In genomic region chr18:36301884-36302283, GRCh38 we compare ENCODE assay signal across 23 cellular contexts. TPM values are rescaled to one million over a fixed set of nuclear protein-coding genes. Genes with fewer than 3 reads are reported as not detected.
"Had no signal": no experiment of that assay in that cellular context is flagged by ENCODE, and none has a peak within 500 bp of the region (broad histone marks: within the 10 kb centered on the region; RNA-seq: fewer than 3 reads in every experiment).

No MANE protein-coding gene starts in this region.

- FAIRE-seq: urothelium cell line had no signal

- H3K9me3 ChIP-seq: stomach, suprapubic skin, tibial nerve had no signal

- H3K36me3 ChIP-seq: brain microvascular endothelial cell, stomach, suprapubic skin, tibial nerve had no signal

- ATAC-seq: activated CD8-positive, alpha-beta T cell treated with anti-CD3 and anti-CD28 coated beads, Interleukin-2, amount 10 ng/mL, durations not matched to agents 7 days and 5 days; left ventricle myocardium superior; natural killer cell; stimulated activated memory B cell treated with anti-CD40 and anti-IgM and Interleukin-4, amounts not matched to agents 10 μg/mL and 1 μg/mL and 100 μg/mL, for 72 hours had no signal

- H3K27me3 ChIP-seq: brain microvascular endothelial cell had no signal

- H3K4me3 ChIP-seq: stomach, suprapubic skin, tibial nerve had no signal

- H3K27ac ChIP-seq: brain microvascular endothelial cell, stomach, suprapubic skin, tibial nerve had no signal

- DNase-seq: activated CD4-positive, alpha-beta T cell treated with anti-CD3 and anti-CD28 coated beads, Interleukin-2, amount 10 ng/mL, durations not matched to agents 7 days and 5 days; activated CD4-positive, CD25-positive, alpha-beta regulatory T cell treated with anti-CD3 and anti-CD28 coated beads, Interleukin-2, amount 50 U/mL, for 72 hours; activated CD8-positive, alpha-beta T cell treated with anti-CD3 and anti-CD28 coated beads, Interleukin-2, amount 10 ng/mL, durations not matched to agents 7 days and 5 days; activated gamma-delta T cell; anterior cingulate cortex; brain microvascular endothelial cell; central memory CD4-positive, alpha-beta T cell; effector memory CD4-positive, alpha-beta T cell; foreskin melanocyte; glutamatergic neuron; hippocampal formation; left ventricle myocardium superior; mammary epithelial cell; midbrain; natural killer cell; stimulated activated CD4-positive, alpha-beta T cell treated with anti-CD3 and anti-CD28 coated beads, Interleukin-2, amount 100 ng/mL, for 24 hours; stomach; T-helper 2 cell had no signal

RNA-seq across cellular contexts. Expression of gene FHOD3, which starts 4.4 kb away (rescaled TPM):
- total RNA-seq: activated CD4-positive, alpha-beta T cell treated with anti-CD3 and anti-CD28 coated beads, Interleukin-2, amount 10 ng/mL, durations not matched to agents 7 days and 5 days; activated CD8-positive, alpha-beta T cell treated with anti-CD3 and anti-CD28 coated beads, Interleukin-2, amount 10 ng/mL, durations not matched to agents 7 days and 5 days; activated T-helper 1 cell treated with anti-CD3 and anti-CD28 coated beads, Interleukin-12 subunit alpha, Interleukin-12 subunit beta, Interleukin-2, Interleukin-4 antibody, amounts not matched to agents 30 ng/mL and 10 ng/mL and 1 ng/mL, durations not matched to agents 14 hours and 24 hours and 36 hours; natural killer cell had no signal
